Comparison of ENCODE assay signal across 1 cellular context in the genomic region with DNA sequence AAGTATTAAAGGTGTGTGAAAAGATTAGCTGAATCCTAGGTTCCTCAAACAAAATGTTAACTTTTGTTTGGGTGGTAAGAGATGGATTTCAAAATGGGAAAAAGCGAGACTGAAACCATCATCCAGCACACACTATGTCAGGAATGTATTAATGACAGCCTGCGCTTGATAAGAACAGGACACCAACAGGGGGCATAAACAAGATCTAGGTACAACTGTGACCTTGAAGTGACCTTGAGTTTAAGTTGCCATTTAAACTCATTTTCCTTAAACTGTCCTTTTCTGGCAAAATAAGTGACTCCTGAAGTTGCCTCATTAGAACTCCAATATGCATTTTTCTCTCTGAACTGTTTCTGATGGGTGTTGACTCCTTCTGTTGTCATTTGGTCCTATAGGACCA.
TF ChIP-seq lines count a peak whose summit lies in the region.

No MANE protein-coding gene starts in this region.

TF ChIP-seq in K562, 482 proteins besides CTCF, POLR2A, EP300 and RAD21:
- no peak for TF ChIP-seq ZNF696 (CRISPR knock-in tag; conservative IDR thresholded peaks at IDR 0.05)
- no peak for TF ChIP-seq U2AF2 (optimal IDR thresholded peaks at IDR 0.05; ENCODE audit: low read depth, low read length)
- TF ChIP-seq, protein P1, sequence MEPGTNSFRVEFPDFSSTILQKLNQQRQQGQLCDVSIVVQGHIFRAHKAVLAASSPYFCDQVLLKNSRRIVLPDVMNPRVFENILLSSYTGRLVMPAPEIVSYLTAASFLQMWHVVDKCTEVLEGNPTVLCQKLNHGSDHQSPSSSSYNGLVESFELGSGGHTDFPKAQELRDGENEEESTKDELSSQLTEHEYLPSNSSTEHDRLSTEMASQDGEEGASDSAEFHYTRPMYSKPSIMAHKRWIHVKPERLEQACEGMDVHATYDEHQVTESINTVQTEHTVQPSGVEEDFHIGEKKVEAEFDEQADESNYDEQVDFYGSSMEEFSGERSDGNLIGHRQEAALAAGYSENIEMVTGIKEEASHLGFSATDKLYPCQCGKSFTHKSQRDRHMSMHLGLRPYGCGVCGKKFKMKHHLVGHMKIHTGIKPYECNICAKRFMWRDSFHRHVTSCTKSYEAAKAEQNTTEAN (CRISPR knock-in tag; IDR thresholded peaks at IDR 0.05), result no peak
- TF ChIP-seq HDGF (IDR thresholded peaks at IDR 0.05), result no peak
- peak; percentile 98 for TF ChIP-seq ESRRA (IDR thresholded peaks at IDR 0.05; ENCODE audit: borderline replicate concordance, low read depth)
- TF ChIP-seq ZNF76 (CRISPR knock-in tag; IDR thresholded peaks at IDR 0.05; ENCODE audit: borderline replicate concordance), result no peak
TF ChIP-seq in K562: peak in this region for 1.
